8 cellular contexts compared by ENCODE assay signal in the genomic region with DNA sequence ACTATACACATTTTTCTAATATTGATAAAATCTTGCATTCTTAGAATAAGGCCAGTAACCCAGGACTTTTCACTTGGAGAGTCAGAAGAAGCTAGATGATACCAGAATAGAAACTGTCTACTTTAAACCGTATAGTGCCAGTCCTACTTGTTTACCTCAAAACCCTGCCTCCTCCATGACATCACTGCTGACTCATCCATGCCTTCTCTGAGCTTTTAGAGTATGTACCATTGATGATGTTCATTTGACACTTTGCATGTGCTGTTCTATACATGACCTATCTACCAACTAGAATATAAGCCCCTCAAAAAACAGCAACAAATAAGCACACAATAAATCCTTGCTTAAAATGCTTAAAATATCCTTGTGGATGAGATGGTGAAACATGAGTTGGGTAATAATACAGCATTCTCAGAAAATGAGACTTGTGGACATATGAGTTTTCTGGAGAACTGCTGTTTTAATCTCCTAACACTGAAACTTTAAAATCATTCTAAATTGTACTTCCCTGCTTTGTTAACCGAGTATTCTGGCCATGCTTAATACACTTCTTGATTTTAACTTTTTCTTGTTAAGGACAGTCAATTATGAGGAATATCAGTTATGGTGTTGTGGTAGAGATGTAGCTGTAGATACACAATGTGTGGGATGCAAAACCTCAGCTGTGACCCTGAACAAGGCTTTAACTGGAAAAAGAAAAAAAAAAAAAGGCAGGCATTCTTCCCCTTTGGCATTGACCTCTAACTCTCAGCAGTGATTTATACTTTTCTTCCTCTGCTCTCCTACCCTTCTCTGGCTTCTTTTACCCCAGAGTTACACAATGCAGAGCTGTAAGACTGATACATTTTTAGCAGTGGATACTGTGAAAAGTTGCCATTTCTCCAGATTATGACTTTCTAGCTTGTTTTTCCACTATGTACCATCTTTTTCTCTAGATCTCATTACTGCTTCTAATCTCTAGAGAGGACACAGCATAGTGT. TPM values are rescaled to one million over a fixed set of nuclear protein-coding genes. Genes with fewer than 3 reads are reported as not detected.
DNase-seq lines count a peak whose midpoint lies in the region; ATAC-seq, FAIRE-seq and TF ChIP-seq lines count a peak whose summit lies in the region.

No MANE protein-coding gene starts in this region.

- no peak for TF ChIP-seq POLR2A in endothelial cell of umbilical vein (IDR thresholded peaks at IDR 0.05; ENCODE audit: low read depth, low read length)

- H2AFZ ChIP-seq in MM.1S (ENCODE audit: low read length) (no peak overlapping the region), endothelial cell of umbilical vein (ENCODE audit: low read depth, low read length) (no peak overlapping the region)

- peak; percentile 79 for FAIRE-seq in endothelial cell of umbilical vein (lab: Jason Lieb, UNC)

- H3K9me3 Mint-ChIP-seq in CD8-positive, alpha-beta T cell: no peaks in the 10 kb centered on the region
- no peaks in the 10 kb centered on the region for H3K9me3 Mint-ChIP-seq in activated CD8-positive, alpha-beta T cell treated with anti-CD3 and anti-CD28 coated beads for 36 hours

- peaks cover 70% of the 10 kb centered on the region for H3K79me2 ChIP-seq in MM.1S (ENCODE audit: low read length)
- H3K79me2 ChIP-seq in endothelial cell of umbilical vein (ENCODE audit: control insufficient read depth, insufficient read depth, low read length): peaks cover 69% of the 10 kb centered on the region

- no peaks in the 10 kb centered on the region for H3K27me3 ChIP-seq in CD8-positive, alpha-beta T cell (ENCODE audit: insufficient read depth, low read length)
- H3K27me3 ChIP-seq in MM.1S (replicated peaks; ENCODE audit: insufficient read depth, low read length): no peaks in the 10 kb centered on the region
- no peaks in the 10 kb centered on the region for H3K27me3 ChIP-seq in endothelial cell of umbilical vein (ENCODE audit: control insufficient read depth in 2 of 2, insufficient read depth in 2 of 2, low read length in 2 of 2)

- CTCF ChIA-PET in CD8-positive, alpha-beta T cell (lab: Charles Lee): interaction anchor here (0.9 kb wide), 1 partner anchor 12 kb away, joined by 5 read pairs; no protein-coding TSS in a partner anchor
- CTCF ChIA-PET in activated CD8-positive, alpha-beta T cell treated with anti-CD3 and anti-CD28 coated beads for 36 hours (lab: Charles Lee): no interaction called here
- CTCF ChIA-PET in endothelial cell of umbilical vein (lab: Charles Lee): interaction anchor here (1.1 to 3.3 kb wide), 6 partner anchors 12 to 58 kb away, joined by 3 to 16 read pairs (median 5); no protein-coding TSS in a partner anchor

- H4K20me1 ChIP-seq in MM.1S (ENCODE audit: insufficient read depth, low read length): no peaks in the 10 kb centered on the region
- peaks cover 4% of the 10 kb centered on the region for H4K20me1 ChIP-seq in endothelial cell of umbilical vein (replicated peaks; ENCODE audit: control insufficient read depth, extremely low read depth, insufficient read depth, low read length)

- no peaks in the 10 kb centered on the region for H3K9me1 ChIP-seq in endothelial cell of umbilical vein (replicated peaks; ENCODE audit: control insufficient read depth, extremely low read depth, insufficient read depth, low read length)

- H3K27ac Mint-ChIP-seq in CD8-positive, alpha-beta T cell: no peak overlapping the region
- no peak overlapping the region for H3K27ac Mint-ChIP-seq in activated CD8-positive, alpha-beta T cell treated with anti-CD3 and anti-CD28 coated beads for 36 hours

- TF ChIP-seq CTCF in CD8-positive, alpha-beta T cell (IDR thresholded peaks at IDR 0.05): no peak
- no peak for TF ChIP-seq CTCF in MM.1S (IDR thresholded peaks at IDR 0.05; ENCODE audit: low read length)
- TF ChIP-seq CTCF in activated CD8-positive, alpha-beta T cell treated with anti-CD3 and anti-CD28 coated beads for 36 hours (IDR thresholded peaks at IDR 0.05): no peak
- TF ChIP-seq CTCF in endothelial cell of umbilical vein (IDR thresholded peaks at IDR 0.05; ENCODE audit: extremely low read depth in 1 of 2, insufficient read depth in 1 of 2, low read depth in 1 of 2, low read length in 2 of 2): no peak

- no peaks in the 10 kb centered on the region for H3K36me3 ChIP-seq in CD8-positive, alpha-beta T cell (ENCODE audit: insufficient read depth, low read length)
- H3K36me3 ChIP-seq in MM.1S (replicated peaks; ENCODE audit: insufficient read depth, low read length) (no peaks in the 10 kb centered on the region), endothelial cell of umbilical vein (ENCODE audit: control insufficient read depth in 2 of 2, extremely low read depth in 1 of 2, insufficient read depth in 2 of 2, low read length in 2 of 2) (no peaks in the 10 kb centered on the region)

- POLR2A ChIA-PET in CD8-positive, alpha-beta T cell (lab: Charles Lee): no interaction called here
- POLR2A ChIA-PET in activated CD8-positive, alpha-beta T cell treated with anti-CD3 and anti-CD28 coated beads for 36 hours (lab: Charles Lee): interaction anchor here (1.3 kb wide), 1 partner anchor 13 kb away, joined by 3 read pairs; no protein-coding TSS in a partner anchor
- POLR2A ChIA-PET in endothelial cell of umbilical vein (lab: Charles Lee): interaction anchor here (0.5 to 0.6 kb wide), 2 partner anchors 164 to 312 kb away, joined by 3 read pairs; no protein-coding TSS in a partner anchor

- no peak overlapping the region for H3K4me3 Mint-ChIP-seq in CD8-positive, alpha-beta T cell
- H3K4me3 Mint-ChIP-seq in activated CD8-positive, alpha-beta T cell treated with anti-CD3 and anti-CD28 coated beads for 36 hours: peak overlapping the region; percentile 18

- no peak overlapping the region for H3K27ac ChIP-seq in CD8-positive, alpha-beta T cell (ENCODE audit: low read depth, low read length)
- H3K27ac ChIP-seq in MM.1S (ENCODE audit: low read length) (peak overlapping the region; percentile 30; the same call in 1 of the 2 replicates), endothelial cell of umbilical vein (ENCODE audit: insufficient read depth, low read depth, low read length) (peak overlapping the region; percentile 77)

- peaks cover 26% of the 10 kb centered on the region for H3K4me1 Mint-ChIP-seq in CD8-positive, alpha-beta T cell (ENCODE audit: low read depth)
- peaks cover 25% of the 10 kb centered on the region for H3K4me1 Mint-ChIP-seq in activated CD8-positive, alpha-beta T cell treated with anti-CD3 and anti-CD28 coated beads for 36 hours (ENCODE audit: low read depth)

- peak in 5 of 7 experiments; percentile 9 to 74 (median 44) for DNase-seq in CD8-positive, alpha-beta T cell
- DNase-seq in MM.1S: peak; percentile 78
- DNase-seq in activated CD8-positive, alpha-beta T cell treated with anti-CD3 and anti-CD28 coated beads for 36 hours: peak; percentile 89
- DNase-seq in endothelial cell of umbilical vein (ENCODE audit: low read depth, low spot score): peak; percentile 91
- DNase-seq in skeletal muscle cell (ENCODE audit: low read depth): peak; percentile 71
- no peak for DNase-seq in SKM-1 (lab: John Stamatoyannopoulos, UW; ENCODE audit: unreplicated experiment)
- no peak for DNase-seq in Ammon's horn (ENCODE audit: low spot score)

- peak; percentile 30 for ATAC-seq in CD8-positive, alpha-beta T cell
- ATAC-seq in GM21423 (IDR thresholded peaks at IDR 0.05; ENCODE audit: unreplicated experiment): peak; percentile 34
- ATAC-seq in activated CD8-positive, alpha-beta T cell treated with anti-CD3 and anti-CD28 coated beads for 36 hours: peak; percentile 32

- no TSS peak for BruUV-seq in endothelial cell of umbilical vein (replicated peaks; lab: Mats Ljungman, UMichigan)

- H3K9ac ChIP-seq in MM.1S (ENCODE audit: low read length) (no peak overlapping the region), endothelial cell of umbilical vein (replicated peaks; ENCODE audit: extremely low read depth, insufficient read depth, low read length) (peak overlapping the region; percentile 74)

- peaks cover 13% of the 10 kb centered on the region; the same call in 1 of the 2 replicates for H3F3A ChIP-seq in MM.1S (ENCODE audit: insufficient read depth, low read length)

- H3K4me2 ChIP-seq in MM.1S (ENCODE audit: low read depth, low read length) (peak overlapping the region; percentile 74), endothelial cell of umbilical vein (ENCODE audit: insufficient read depth, low read length) (peak overlapping the region; percentile 61)

- intact Hi-C loops in CD8-positive, alpha-beta T cell (cut with DNase I, micrococcal nuclease): loop anchor here (5.0 to 10.0 kb wide), 3 partner anchors 91 to 1244 kb away; a partner anchor contains a TSS
- intact Hi-C loops in activated CD8-positive, alpha-beta T cell treated with anti-CD3 and anti-CD28 coated beads for 36 hours (cut with micrococcal nuclease): loop anchor here (5.0 kb wide), 1 partner anchor 101 kb away; no protein-coding TSS in a partner anchor
- intact Hi-C loops in endothelial cell of umbilical vein (cut with micrococcal nuclease): loop anchor here (1.0 kb wide), 1 partner anchor 91 kb away; no protein-coding TSS in a partner anchor

- no peak overlapping the region for H3K4me3 ChIP-seq in CD8-positive, alpha-beta T cell (ENCODE audit: low read depth, low read length)
- H3K4me3 ChIP-seq in MM.1S (ENCODE audit: low read length) (no peak overlapping the region), endothelial cell of umbilical vein (replicated peaks in 1 of 3; ENCODE audit: insufficient read depth in 1 of 3, low read depth in 1 of 3, low read length in 3 of 3) (peak overlapping the region in 2 of 3 experiments; percentile 4 to 68), skeletal muscle cell (ENCODE audit: low read depth, low read length) (peak overlapping the region; percentile 74)

- H3K9me3 ChIP-seq in CD8-positive, alpha-beta T cell (ENCODE audit: low read length): no peaks in the 10 kb centered on the region
- H3K9me3 ChIP-seq in MM.1S (replicated peaks; ENCODE audit: insufficient read depth, low read length) (no peaks in the 10 kb centered on the region), endothelial cell of umbilical vein (replicated peaks; ENCODE audit: control insufficient read depth, insufficient read depth, low read length) (no peaks in the 10 kb centered on the region)

- H3K9me2 ChIP-seq in MM.1S (replicated peaks; ENCODE audit: insufficient read depth, low read length): no peaks in the 10 kb centered on the region

- peaks cover 7% of the 10 kb centered on the region for H3K4me1 ChIP-seq in CD8-positive, alpha-beta T cell (ENCODE audit: insufficient read depth, low read length)
- peaks cover 20% of the 10 kb centered on the region for H3K4me1 ChIP-seq in MM.1S (ENCODE audit: low read length)
- peaks cover 42% of the 10 kb centered on the region for H3K4me1 ChIP-seq in endothelial cell of umbilical vein (ENCODE audit: control insufficient read depth, extremely low read depth, insufficient read depth, low read length)

- dilution Hi-C loops in endothelial cell of umbilical vein (cut with MboI; ENCODE audit: extremely low pct_ligation_motif_present, low sequenced_read_pairs): no loop called here

- H3K27me3 Mint-ChIP-seq in CD8-positive, alpha-beta T cell (ENCODE audit: low read depth): peaks cover 12% of the 10 kb centered on the region
- H3K27me3 Mint-ChIP-seq in activated CD8-positive, alpha-beta T cell treated with anti-CD3 and anti-CD28 coated beads for 36 hours: peaks cover 3% of the 10 kb centered on the region

- peaks cover 6% of the 10 kb centered on the region for H3K36me3 Mint-ChIP-seq in CD8-positive, alpha-beta T cell
- no peaks in the 10 kb centered on the region for H3K36me3 Mint-ChIP-seq in activated CD8-positive, alpha-beta T cell treated with anti-CD3 and anti-CD28 coated beads for 36 hours (ENCODE audit: low read depth)

RNA-seq across cellular contexts. Expression of a gene that starts 2.3 kb away (rescaled TPM):
- total RNA-seq in CD8-positive, alpha-beta T cell: 1 to 10 TPM; 4.5 to 4.8 TPM
- total RNA-seq in activated CD8-positive, alpha-beta T cell treated with anti-CD3 and anti-CD28 coated beads for 36 hours: 10 to 100 TPM; 24.1 to 26.0 TPM
- 72.0 and 76.2 TPM in 2 replicates for total RNA-seq in endothelial cell of umbilical vein
- 20.1 and 29.5 TPM in 2 replicates for polyA plus RNA-seq in endothelial cell of umbilical vein
- 67.0 and 69.8 TPM in 2 replicates for polyA plus RNA-seq in endothelial cell of umbilical vein (2011; cell fraction: cytosol; rRNA removed)
- 42.7 and 48.3 TPM in 2 replicates for polyA plus RNA-seq in endothelial cell of umbilical vein (2011; cell fraction: nucleus; rRNA removed)
- 86.2 and 115 TPM in 2 replicates for polyA plus RNA-seq in endothelial cell of umbilical vein (2012)
- 12.9 and 13.4 TPM in 2 replicates for polyA minus RNA-seq in endothelial cell of umbilical vein
- polyA minus RNA-seq in endothelial cell of umbilical vein (2011; cell fraction: cytosol; rRNA and poly(A)+ RNA removed): 24.4 TPM
- polyA minus RNA-seq in endothelial cell of umbilical vein (2011; cell fraction: nucleus; rRNA and poly(A)+ RNA removed): 24.6 and 29.6 TPM in 2 replicates

Comparison
In these comparisons a context has a peak if more than half of its experiments do, and no peak if none do; other contexts are left out.
1. DNase-seq: peak in CD8-positive, alpha-beta T cell (5 of 7), MM.1S (single experiment), activated CD8-positive, alpha-beta T cell treated with anti-CD3 and anti-CD28 coated beads for 36 hours (single experiment), endothelial cell of umbilical vein (single experiment) and skeletal muscle cell (single experiment); none in SKM-1 (single experiment) and Ammon's horn (single experiment).
2. H3K4me3 ChIP-seq: peak in endothelial cell of umbilical vein (2 of 3) and skeletal muscle cell (single experiment); none in CD8-positive, alpha-beta T cell (single experiment) and MM.1S (single experiment).
3. RNA of a gene that starts 2.3 kb away (total RNA-seq): 72.0 to 76.2 TPM in endothelial cell of umbilical vein and 24.1 to 26.0 TPM in activated CD8-positive, alpha-beta T cell treated with anti-CD3 and anti-CD28 coated beads for 36 hours; 4.5 to 4.8 TPM in CD8-positive, alpha-beta T cell; every median in the first group is over 4 times any median in the second.
4. Peak in every context shown above with its lines, with median percentiles within 50 percentile points of each other: ATAC-seq.